1 cellular context compared by ENCODE assay signal in the genomic region with DNA sequence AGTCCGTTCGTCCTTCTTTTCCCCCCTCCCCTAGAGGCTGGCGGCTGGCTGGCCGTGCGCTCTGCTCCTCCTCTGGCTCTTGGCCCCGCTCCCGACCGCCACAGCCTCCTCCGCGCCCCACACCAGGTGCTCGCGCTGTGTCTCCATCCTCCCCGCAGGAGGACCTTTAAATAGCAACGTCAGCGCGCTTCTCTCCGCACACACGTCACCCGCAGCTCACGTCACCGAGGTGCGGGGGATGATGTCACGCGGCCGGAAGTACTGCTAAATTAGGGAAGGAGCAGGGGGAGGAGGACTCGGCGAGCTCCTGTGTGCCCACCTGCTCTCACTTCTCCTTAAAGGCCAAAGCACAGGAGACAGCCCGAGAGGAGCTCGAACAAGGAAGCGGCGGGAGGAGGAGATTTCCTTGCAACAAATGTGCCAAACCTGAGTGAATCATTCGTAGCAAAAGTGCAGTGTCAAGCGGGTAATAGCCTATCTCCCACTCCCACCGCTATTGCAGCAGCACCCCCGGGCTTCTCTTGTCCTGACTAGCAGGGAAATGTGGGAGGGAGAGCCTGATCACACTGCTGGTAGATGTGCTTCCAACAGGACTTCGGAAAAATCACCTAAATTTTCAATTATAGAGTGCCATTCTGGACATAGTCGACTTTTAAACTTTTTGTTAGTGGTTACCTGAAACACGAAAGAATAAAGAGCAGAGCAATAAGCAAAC.
TF ChIP-seq lines count a peak whose summit lies in the region.

No MANE protein-coding gene starts in this region.

TF ChIP-seq in HEK293, 187 proteins besides CTCF, POLR2A, EP300 and RAD21 (continued from another document and continues in another):
- TF ChIP-seq, protein P1, sequence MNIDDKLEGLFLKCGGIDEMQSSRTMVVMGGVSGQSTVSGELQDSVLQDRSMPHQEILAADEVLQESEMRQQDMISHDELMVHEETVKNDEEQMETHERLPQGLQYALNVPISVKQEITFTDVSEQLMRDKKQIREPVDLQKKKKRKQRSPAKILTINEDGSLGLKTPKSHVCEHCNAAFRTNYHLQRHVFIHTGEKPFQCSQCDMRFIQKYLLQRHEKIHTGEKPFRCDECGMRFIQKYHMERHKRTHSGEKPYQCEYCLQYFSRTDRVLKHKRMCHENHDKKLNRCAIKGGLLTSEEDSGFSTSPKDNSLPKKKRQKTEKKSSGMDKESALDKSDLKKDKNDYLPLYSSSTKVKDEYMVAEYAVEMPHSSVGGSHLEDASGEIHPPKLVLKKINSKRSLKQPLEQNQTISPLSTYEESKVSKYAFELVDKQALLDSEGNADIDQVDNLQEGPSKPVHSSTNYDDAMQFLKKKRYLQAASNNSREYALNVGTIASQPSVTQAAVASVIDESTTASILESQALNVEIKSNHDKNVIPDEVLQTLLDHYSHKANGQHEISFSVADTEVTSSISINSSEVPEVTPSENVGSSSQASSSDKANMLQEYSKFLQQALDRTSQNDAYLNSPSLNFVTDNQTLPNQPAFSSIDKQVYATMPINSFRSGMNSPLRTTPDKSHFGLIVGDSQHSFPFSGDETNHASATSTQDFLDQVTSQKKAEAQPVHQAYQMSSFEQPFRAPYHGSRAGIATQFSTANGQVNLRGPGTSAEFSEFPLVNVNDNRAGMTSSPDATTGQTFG (tag by site-specific recombination; IDR thresholded peaks at IDR 0.05; ENCODE audit: borderline replicate concordance): no peak
- TF ChIP-seq ZNF37A (tag by site-specific recombination; IDR thresholded peaks at IDR 0.05) (no peak), ZBTB1 (tag by site-specific recombination; IDR thresholded peaks at IDR 0.05) (peak; percentile 100), GLIS2 (tag by site-specific recombination; IDR thresholded peaks at IDR 0.05) (peak; percentile 97), ZNF707 (tag by site-specific recombination; IDR thresholded peaks at IDR 0.05) (no peak), ZNF549 (tag by site-specific recombination; IDR thresholded peaks at IDR 0.05) (no peak), HOXA7 (CRISPR knock-in tag; IDR thresholded peaks at IDR 0.05; ENCODE audit: borderline replicate concordance) (no peak), IKZF3 (tag by site-specific recombination; IDR thresholded peaks at IDR 0.05) (peak; percentile 29; the same call in 1 of the 2 replicates), ZBTB8A (tag by site-specific recombination; IDR thresholded peaks at IDR 0.05) (peak; percentile 78), MZF1 (tag by site-specific recombination; IDR thresholded peaks at IDR 0.05; ENCODE audit: borderline replicate concordance) (no peak; the same call in 1 of the 2 replicates), ZNF335 (tag by site-specific recombination; conservative IDR thresholded peaks at IDR 0.05) (peak; percentile 61), ZNF777 (tag by site-specific recombination; IDR thresholded peaks at IDR 0.05; ENCODE audit: borderline replicate concordance) (no peak), KLF9 (tag by site-specific recombination; IDR thresholded peaks at IDR 0.05; ENCODE audit: low read depth) (no peak), ZNF221 (tag by site-specific recombination; IDR thresholded peaks at IDR 0.05; ENCODE audit: borderline replicate concordance) (no peak), GLI2 (tag by site-specific recombination; IDR thresholded peaks at IDR 0.05; ENCODE audit: borderline replicate concordance, low read depth) (no peak), ZFHX2 (tag by site-specific recombination; conservative IDR thresholded peaks at IDR 0.05) (peak; percentile 85), ZNF843 (tag by site-specific recombination; IDR thresholded peaks at IDR 0.05) (peak; percentile 81), ZNF24 (tag by site-specific recombination; IDR thresholded peaks at IDR 0.05) (peak; percentile 92), HOXD13 (CRISPR knock-in tag; IDR thresholded peaks at IDR 0.05; ENCODE audit: borderline replicate concordance) (no peak), SP7 (tag by site-specific recombination; IDR thresholded peaks at IDR 0.05) (peak; percentile 92), ZXDB (tag by site-specific recombination; IDR thresholded peaks at IDR 0.05) (peak; percentile 89), ZNF394 (tag by site-specific recombination; IDR thresholded peaks at IDR 0.05; ENCODE audit: borderline replicate concordance) (peak; percentile 98), ZBTB20 (tag by site-specific recombination; IDR thresholded peaks at IDR 0.05) (peak; percentile 41; the same call in 1 of the 2 replicates), ZNF146 (tag by site-specific recombination; IDR thresholded peaks at IDR 0.05) (peak; percentile 21; the same call in 1 of the 2 replicates), ZNF324 (tag by site-specific recombination; IDR thresholded peaks at IDR 0.05) (peak; percentile 96), REPIN1 (tag by site-specific recombination; IDR thresholded peaks at IDR 0.05; ENCODE audit: low read depth) (no peak), ZNF701 (tag by site-specific recombination; IDR thresholded peaks at IDR 0.05) (no peak), ZNF677 (tag by site-specific recombination; IDR thresholded peaks at IDR 0.05) (no peak), ZNF433 (tag by site-specific recombination; IDR thresholded peaks at IDR 0.05; ENCODE audit: low read depth) (no peak), ZNF621 (tag by site-specific recombination; IDR thresholded peaks at IDR 0.05) (no peak), SALL2 (tag by site-specific recombination; IDR thresholded peaks at IDR 0.05; ENCODE audit: borderline replicate concordance) (no peak), ZEB2 (tag by site-specific recombination; IDR thresholded peaks at IDR 0.05) (peak; percentile 97), ZFP37 (tag by site-specific recombination; IDR thresholded peaks at IDR 0.05) (peak; percentile 94), ZSCAN16 (tag by site-specific recombination; IDR thresholded peaks at IDR 0.05) (0 out of 2 replicates have a peak, but pooled peaks have one; percentile 53), ZFP69B (tag by site-specific recombination; IDR thresholded peaks at IDR 0.05) (peak; percentile 64), ZBTB7A (tag by site-specific recombination; IDR thresholded peaks at IDR 0.05; ENCODE audit: low read depth) (0 out of 2 replicates have a peak, but pooled peaks have one; percentile 31), ZNF544 (tag by site-specific recombination; IDR thresholded peaks at IDR 0.05) (no peak), KLF1 (tag by site-specific recombination; IDR thresholded peaks at IDR 0.05) (peak; percentile 30; the same call in 1 of the 2 replicates), GLIS1 (tag by site-specific recombination; IDR thresholded peaks at IDR 0.05) (peak; percentile 69), ZNF138 (tag by site-specific recombination; IDR thresholded peaks at IDR 0.05; ENCODE audit: borderline replicate concordance) (no peak), ZNF214 (tag by site-specific recombination; IDR thresholded peaks at IDR 0.05; ENCODE audit: borderline replicate concordance) (no peak)
- TF ChIP-seq, protein P2, sequence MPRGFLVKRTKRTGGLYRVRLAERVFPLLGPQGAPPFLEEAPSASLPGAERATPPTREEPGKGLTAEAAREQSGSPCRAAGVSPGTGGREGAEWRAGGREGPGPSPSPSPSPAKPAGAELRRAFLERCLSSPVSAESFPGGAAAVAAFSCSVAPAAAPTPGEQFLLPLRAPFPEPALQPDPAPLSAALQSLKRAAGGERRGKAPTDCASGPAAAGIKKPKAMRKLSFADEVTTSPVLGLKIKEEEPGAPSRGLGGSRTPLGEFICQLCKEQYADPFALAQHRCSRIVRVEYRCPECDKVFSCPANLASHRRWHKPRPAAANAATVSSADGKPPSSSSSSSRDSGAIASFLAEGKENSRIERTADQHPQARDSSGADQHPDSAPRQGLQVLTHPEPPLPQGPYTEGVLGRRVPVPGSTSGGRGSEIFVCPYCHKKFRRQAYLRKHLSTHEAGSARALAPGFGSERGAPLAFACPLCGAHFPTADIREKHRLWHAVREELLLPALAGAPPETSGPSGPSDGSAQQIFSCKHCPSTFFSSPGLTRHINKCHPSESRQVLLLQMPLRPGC (tag by site-specific recombination; IDR thresholded peaks at IDR 0.05): peak; percentile 90
- TF ChIP-seq, protein P3, sequence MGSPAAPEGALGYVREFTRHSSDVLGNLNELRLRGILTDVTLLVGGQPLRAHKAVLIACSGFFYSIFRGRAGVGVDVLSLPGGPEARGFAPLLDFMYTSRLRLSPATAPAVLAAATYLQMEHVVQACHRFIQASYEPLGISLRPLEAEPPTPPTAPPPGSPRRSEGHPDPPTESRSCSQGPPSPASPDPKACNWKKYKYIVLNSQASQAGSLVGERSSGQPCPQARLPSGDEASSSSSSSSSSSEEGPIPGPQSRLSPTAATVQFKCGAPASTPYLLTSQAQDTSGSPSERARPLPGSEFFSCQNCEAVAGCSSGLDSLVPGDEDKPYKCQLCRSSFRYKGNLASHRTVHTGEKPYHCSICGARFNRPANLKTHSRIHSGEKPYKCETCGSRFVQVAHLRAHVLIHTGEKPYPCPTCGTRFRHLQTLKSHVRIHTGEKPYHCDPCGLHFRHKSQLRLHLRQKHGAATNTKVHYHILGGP (tag by site-specific recombination; IDR thresholded peaks at IDR 0.05): no peak
- TF ChIP-seq, protein P4, sequence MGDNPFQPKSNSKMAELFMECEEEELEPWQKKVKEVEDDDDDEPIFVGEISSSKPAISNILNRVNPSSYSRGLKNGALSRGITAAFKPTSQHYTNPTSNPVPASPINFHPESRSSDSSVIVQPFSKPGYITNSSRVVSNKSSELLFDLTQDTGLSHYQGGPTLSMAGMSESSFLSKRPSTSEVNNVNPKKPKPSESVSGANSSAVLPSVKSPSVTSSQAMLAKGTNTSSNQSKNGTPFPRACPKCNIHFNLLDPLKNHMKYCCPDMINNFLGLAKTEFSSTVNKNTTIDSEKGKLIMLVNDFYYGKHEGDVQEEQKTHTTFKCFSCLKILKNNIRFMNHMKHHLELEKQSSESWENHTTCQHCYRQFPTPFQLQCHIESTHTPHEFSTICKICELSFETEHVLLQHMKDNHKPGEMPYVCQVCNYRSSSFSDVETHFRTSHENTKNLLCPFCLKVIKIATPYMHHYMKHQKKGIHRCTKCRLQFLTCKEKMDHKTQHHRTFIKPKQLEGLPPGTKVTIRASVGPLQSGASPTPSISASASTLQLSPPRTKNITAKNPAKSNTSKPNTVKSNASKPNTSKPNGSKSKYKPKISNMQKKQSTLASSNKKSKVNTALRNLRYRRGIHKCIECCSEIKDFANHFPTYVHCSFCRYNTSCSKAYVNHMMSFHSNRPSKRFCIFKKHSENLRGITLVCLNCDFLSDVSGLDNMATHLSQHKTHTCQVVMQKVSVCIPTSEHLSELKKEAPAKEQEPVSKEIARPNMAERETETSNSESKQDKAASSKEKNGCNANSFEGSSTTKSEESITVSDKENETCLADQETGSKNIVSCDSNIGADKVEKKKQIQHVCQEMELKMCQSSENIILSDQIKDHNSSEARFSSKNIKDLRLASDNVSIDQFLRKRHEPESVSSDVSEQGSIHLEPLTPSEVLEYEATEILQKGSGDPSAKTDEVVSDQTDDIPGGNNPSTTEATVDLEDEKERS (tag by site-specific recombination; IDR thresholded peaks at IDR 0.05): no peak
- TF ChIP-seq, protein P5, sequence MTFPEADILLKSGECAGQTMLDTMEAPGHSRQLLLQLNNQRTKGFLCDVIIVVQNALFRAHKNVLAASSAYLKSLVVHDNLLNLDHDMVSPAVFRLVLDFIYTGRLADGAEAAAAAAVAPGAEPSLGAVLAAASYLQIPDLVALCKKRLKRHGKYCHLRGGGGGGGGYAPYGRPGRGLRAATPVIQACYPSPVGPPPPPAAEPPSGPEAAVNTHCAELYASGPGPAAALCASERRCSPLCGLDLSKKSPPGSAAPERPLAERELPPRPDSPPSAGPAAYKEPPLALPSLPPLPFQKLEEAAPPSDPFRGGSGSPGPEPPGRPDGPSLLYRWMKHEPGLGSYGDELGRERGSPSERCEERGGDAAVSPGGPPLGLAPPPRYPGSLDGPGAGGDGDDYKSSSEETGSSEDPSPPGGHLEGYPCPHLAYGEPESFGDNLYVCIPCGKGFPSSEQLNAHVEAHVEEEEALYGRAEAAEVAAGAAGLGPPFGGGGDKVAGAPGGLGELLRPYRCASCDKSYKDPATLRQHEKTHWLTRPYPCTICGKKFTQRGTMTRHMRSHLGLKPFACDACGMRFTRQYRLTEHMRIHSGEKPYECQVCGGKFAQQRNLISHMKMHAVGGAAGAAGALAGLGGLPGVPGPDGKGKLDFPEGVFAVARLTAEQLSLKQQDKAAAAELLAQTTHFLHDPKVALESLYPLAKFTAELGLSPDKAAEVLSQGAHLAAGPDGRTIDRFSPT (tag by site-specific recombination; IDR thresholded peaks at IDR 0.05): no peak
- TF ChIP-seq, protein P6, sequence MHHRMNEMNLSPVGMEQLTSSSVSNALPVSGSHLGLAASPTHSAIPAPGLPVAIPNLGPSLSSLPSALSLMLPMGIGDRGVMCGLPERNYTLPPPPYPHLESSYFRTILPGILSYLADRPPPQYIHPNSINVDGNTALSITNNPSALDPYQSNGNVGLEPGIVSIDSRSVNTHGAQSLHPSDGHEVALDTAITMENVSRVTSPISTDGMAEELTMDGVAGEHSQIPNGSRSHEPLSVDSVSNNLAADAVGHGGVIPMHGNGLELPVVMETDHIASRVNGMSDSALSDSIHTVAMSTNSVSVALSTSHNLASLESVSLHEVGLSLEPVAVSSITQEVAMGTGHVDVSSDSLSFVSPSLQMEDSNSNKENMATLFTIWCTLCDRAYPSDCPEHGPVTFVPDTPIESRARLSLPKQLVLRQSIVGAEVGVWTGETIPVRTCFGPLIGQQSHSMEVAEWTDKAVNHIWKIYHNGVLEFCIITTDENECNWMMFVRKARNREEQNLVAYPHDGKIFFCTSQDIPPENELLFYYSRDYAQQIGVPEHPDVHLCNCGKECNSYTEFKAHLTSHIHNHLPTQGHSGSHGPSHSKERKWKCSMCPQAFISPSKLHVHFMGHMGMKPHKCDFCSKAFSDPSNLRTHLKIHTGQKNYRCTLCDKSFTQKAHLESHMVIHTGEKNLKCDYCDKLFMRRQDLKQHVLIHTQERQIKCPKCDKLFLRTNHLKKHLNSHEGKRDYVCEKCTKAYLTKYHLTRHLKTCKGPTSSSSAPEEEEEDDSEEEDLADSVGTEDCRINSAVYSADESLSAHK (tag by site-specific recombination; IDR thresholded peaks at IDR 0.05): no peak; the same call in 1 of the 2 replicates
- TF ChIP-seq, protein P7, sequence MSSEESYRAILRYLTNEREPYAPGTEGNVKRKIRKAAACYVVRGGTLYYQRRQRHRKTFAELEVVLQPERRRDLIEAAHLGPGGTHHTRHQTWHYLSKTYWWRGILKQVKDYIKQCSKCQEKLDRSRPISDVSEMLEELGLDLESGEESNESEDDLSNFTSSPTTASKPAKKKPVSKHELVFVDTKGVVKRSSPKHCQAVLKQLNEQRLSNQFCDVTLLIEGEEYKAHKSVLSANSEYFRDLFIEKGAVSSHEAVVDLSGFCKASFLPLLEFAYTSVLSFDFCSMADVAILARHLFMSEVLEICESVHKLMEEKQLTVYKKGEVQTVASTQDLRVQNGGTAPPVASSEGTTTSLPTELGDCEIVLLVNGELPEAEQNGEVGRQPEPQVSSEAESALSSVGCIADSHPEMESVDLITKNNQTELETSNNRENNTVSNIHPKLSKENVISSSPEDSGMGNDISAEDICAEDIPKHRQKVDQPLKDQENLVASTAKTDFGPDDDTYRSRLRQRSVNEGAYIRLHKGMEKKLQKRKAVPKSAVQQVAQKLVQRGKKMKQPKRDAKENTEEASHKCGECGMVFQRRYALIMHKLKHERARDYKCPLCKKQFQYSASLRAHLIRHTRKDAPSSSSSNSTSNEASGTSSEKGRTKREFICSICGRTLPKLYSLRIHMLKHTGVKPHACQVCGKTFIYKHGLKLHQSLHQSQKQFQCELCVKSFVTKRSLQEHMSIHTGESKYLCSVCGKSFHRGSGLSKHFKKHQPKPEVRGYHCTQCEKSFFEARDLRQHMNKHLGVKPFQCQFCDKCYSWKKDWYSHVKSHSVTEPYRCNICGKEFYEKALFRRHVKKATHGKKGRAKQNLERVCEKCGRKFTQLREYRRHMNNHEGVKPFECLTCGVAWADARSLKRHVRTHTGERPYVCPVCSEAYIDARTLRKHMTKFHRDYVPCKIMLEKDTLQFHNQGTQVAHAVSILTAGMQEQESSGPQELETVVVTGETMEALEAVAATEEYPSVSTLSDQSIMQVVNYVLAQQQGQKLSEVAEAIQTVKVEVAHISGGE (tag by site-specific recombination; conservative IDR thresholded peaks at IDR 0.05; ENCODE audit: low read depth): peak; percentile 83
